ENCODE assay signal across 17 cellular contexts in genomic region chr3:171807129-171807675, GRCh38. TPM values are rescaled to one million over a fixed set of nuclear protein-coding genes. Genes with fewer than 3 reads are reported as not detected.
DNase-seq lines count a peak whose midpoint lies in the region; ATAC-seq and TF ChIP-seq lines count a peak whose summit lies in the region.
"Had no signal": no experiment of that assay in that cellular context is flagged by ENCODE, and none has a peak within 500 bp of the region (broad histone marks: within the 10 kb centered on the region; RNA-seq: fewer than 3 reads in every experiment).

No MANE protein-coding gene starts in this region.

- H2AFZ ChIP-seq in mammary epithelial cell (ENCODE audit: low read depth, low read length), result no peak overlapping the region

- no peak overlapping the region for H3K9ac ChIP-seq in mammary epithelial cell (ENCODE audit: insufficient read depth, low read length)

- no peaks in the 10 kb centered on the region for H3K36me3 Mint-ChIP-seq in mesothelial cell of epicardium
- H3K36me3 Mint-ChIP-seq: activated CD4-positive, alpha-beta memory T cell treated with anti-CD3 and anti-CD28 coated beads for 36 hours had no signal

- in situ Hi-C loops in mammary epithelial cell (cut with MboI; ENCODE audit: low sequenced_read_pairs in 2 of 2) (no loop called here), transverse colon (cut with MboI; ENCODE audit: low pct_ligation_motif_present in 1 of 4, low pct_unique_long_range_greater_than_20kb in 1 of 4, low sequenced_read_pairs in 3 of 4) (no loop called here)

- no peak for TF ChIP-seq CTCF in heart left ventricle (IDR thresholded peaks at IDR 0.05)
- TF ChIP-seq CTCF in mammary epithelial cell (conservative IDR thresholded peaks at IDR 0.05 in 1 of 2, IDR thresholded peaks at IDR 0.05 in 1 of 2; ENCODE audit: extremely low read depth in 1 of 2, insufficient read depth in 1 of 2, low read depth in 1 of 2, low read length in 2 of 2), result no peak
- no peak for TF ChIP-seq CTCF in mesothelial cell of epicardium (IDR thresholded peaks at IDR 0.05; ENCODE audit: unreplicated experiment)
- no peak for TF ChIP-seq CTCF in transverse colon (IDR thresholded peaks at IDR 0.05)

- CTCF ChIA-PET in mammary epithelial cell (lab: Charles Lee; ENCODE audit: low non-redundant PET), result no interaction called here

- no TSS peak for BruUV-seq in mammary epithelial cell (replicated peaks; lab: Mats Ljungman, UMichigan)

- no peak overlapping the region for H3K4me3 Mint-ChIP-seq in mesothelial cell of epicardium
- H3K4me3 Mint-ChIP-seq: activated CD4-positive, alpha-beta memory T cell treated with anti-CD3 and anti-CD28 coated beads for 36 hours; stimulated activated naive CD8-positive, alpha-beta T cell treated with anti-CD3 and anti-CD28 coated beads, Interleukin-15, Interleukin-2, amounts not matched to agents 100 ng/mL and 50 ng/mL, for 24 hours had no signal

- no peaks in the 10 kb centered on the region for H3K36me3 ChIP-seq in heart left ventricle
- no peaks in the 10 kb centered on the region for H3K36me3 ChIP-seq in mammary epithelial cell (ENCODE audit: insufficient read depth, low read length)
- no peaks in the 10 kb centered on the region for H3K36me3 ChIP-seq in transverse colon

- no peaks in the 10 kb centered on the region for H3K9me3 Mint-ChIP-seq in mesothelial cell of epicardium
- H3K9me3 Mint-ChIP-seq: activated CD4-positive, alpha-beta memory T cell treated with anti-CD3 and anti-CD28 coated beads for 36 hours; stimulated activated naive CD8-positive, alpha-beta T cell treated with anti-CD3 and anti-CD28 coated beads, Interleukin-15, Interleukin-2, amounts not matched to agents 100 ng/mL and 50 ng/mL, for 24 hours had no signal

- H4K20me1 ChIP-seq in mammary epithelial cell (ENCODE audit: insufficient read depth, low read length), result no peaks in the 10 kb centered on the region

- peak overlapping the region in 8 of 12 donors; percentile 10 to 85 (median 68) for H3K27ac ChIP-seq in heart left ventricle
- peak overlapping the region; percentile 70 for H3K27ac ChIP-seq in mammary epithelial cell (ENCODE audit: insufficient read depth, low read depth, low read length)
- H3K27ac ChIP-seq in transverse colon, result peak overlapping the region; percentile 69 to 80 (median 78)

- dilution Hi-C loops in mammary epithelial cell (cut with HindIII; ENCODE audit: low sequenced_read_pairs), result no loop called here

- H3K27ac Mint-ChIP-seq in mesothelial cell of epicardium, result peak overlapping the region; percentile 57
- H3K27ac Mint-ChIP-seq: activated CD4-positive, alpha-beta memory T cell treated with anti-CD3 and anti-CD28 coated beads for 36 hours; stimulated activated naive CD8-positive, alpha-beta T cell treated with anti-CD3 and anti-CD28 coated beads, Interleukin-15, Interleukin-2, amounts not matched to agents 100 ng/mL and 50 ng/mL, for 24 hours had no signal

- TF ChIP-seq POLR2A in heart left ventricle (IDR thresholded peaks at IDR 0.05) (no peak), transverse colon (IDR thresholded peaks at IDR 0.05) (no peak)

- WGBS in heart left ventricle, 4 donors, result 94 to 97% (median 95%) methylated on average over 7 of the region's 7 CpGs
- 96% methylated on average over 7 of the region's 7 CpGs for WGBS in mammary epithelial cell (ENCODE audit: low coverage, missing lambda C conversion rate)
- WGBS in transverse colon (ENCODE audit: low coverage in 1 of 2), 2 donors, result 86 to 94% methylated on average over 4 to 7 of the region's 7 CpGs

- H3K4me2 ChIP-seq in mammary epithelial cell (ENCODE audit: insufficient read depth, low read depth, low read length), result no peak overlapping the region

- H3K27me3 Mint-ChIP-seq in mesothelial cell of epicardium (ENCODE audit: low read depth), result no peaks in the 10 kb centered on the region

- intact Hi-C loops in heart left ventricle (cut with DNase I) (no loop called here), left ventricle myocardium superior (cut with micrococcal nuclease) (no loop called here), mammary epithelial cell (cut with micrococcal nuclease) (no loop called here), transverse colon (cut with DNase I; ENCODE audit: low total_unique reads) (no loop called here)

- peaks cover 38% of the 10 kb centered on the region for H3K79me2 ChIP-seq in mammary epithelial cell (ENCODE audit: insufficient read depth, low read length)

- DNase-seq in heart left ventricle (no peak), left ventricle myocardium superior (no peak), mammary epithelial cell (no peak), mesothelial cell of epicardium (ENCODE audit: low spot score in 2 of 2, unreplicated experiment in 2 of 2) (no peak), transverse colon (no peak), SW480 (ENCODE audit: low spot score) (no peak), NCI-H510A treated with DMSO at 0.1 percent for 48 hours (lab: John Stamatoyannopoulos, UW) (no peak)
- DNase-seq: activated CD4-positive, alpha-beta memory T cell treated with anti-CD3 and anti-CD28 coated beads for 36 hours; NCI-H1436 treated with DMSO at 0.1 percent for 48 hours; NCI-H345 had no signal

- H3K27me3 ChIP-seq in heart left ventricle, result no peaks in the 10 kb centered on the region
- no peaks in the 10 kb centered on the region for H3K27me3 ChIP-seq in mammary epithelial cell (ENCODE audit: insufficient read depth, low read length)
- H3K27me3 ChIP-seq in transverse colon, result no peaks in the 10 kb centered on the region

- ATAC-seq in heart left ventricle, result no peak
- ATAC-seq in left ventricle myocardium superior, result no peak
- no peak for ATAC-seq in SK-N-SH treated with all-trans-retinoic acid at 6 μM for 48 hours

- no peak for TF ChIP-seq EP300 in transverse colon (IDR thresholded peaks at IDR 0.05; ENCODE audit: low read depth)

- H3K9me3 ChIP-seq in heart left ventricle (no peaks in the 10 kb centered on the region), mammary epithelial cell (replicated peaks; ENCODE audit: insufficient read depth, low read length) (no peaks in the 10 kb centered on the region), transverse colon (no peaks in the 10 kb centered on the region)

- H3K4me1 ChIP-seq in heart left ventricle (peaks cover 5 to 61% (median 40%) of the 10 kb centered on the region in 12 donors), mammary epithelial cell (ENCODE audit: insufficient read depth, low read length) (peaks cover 43% of the 10 kb centered on the region), transverse colon (peaks cover 27 to 64% (median 32%) of the 10 kb centered on the region in 4 donors)

- H3K4me1 Mint-ChIP-seq in mesothelial cell of epicardium, result peaks cover 48% of the 10 kb centered on the region

- H3K4me3 ChIP-seq in heart left ventricle (no peak overlapping the region), mammary epithelial cell (replicated peaks in 1 of 3; ENCODE audit: insufficient read depth in 1 of 3, low read depth in 2 of 3, low read length in 3 of 3) (no peak overlapping the region), transverse colon (no peak overlapping the region)
- H3K4me3 ChIP-seq: coronary artery had no signal

TF ChIP-seq in SK-N-SH treated with all-trans-retinoic acid at 6 μM for 48 hours, 23 proteins besides CTCF, POLR2A, EP300 and RAD21:
- TF ChIP-seq ZFP3 (CRISPR knock-in tag; IDR thresholded peaks at IDR 0.05) (no peak), ARNTL (CRISPR knock-in tag; IDR thresholded peaks at IDR 0.05; ENCODE audit: borderline replicate concordance, low read depth) (no peak), BACH2 (CRISPR knock-in tag; IDR thresholded peaks at IDR 0.05; ENCODE audit: borderline replicate concordance) (no peak), TSHZ2 (CRISPR knock-in tag; IDR thresholded peaks at IDR 0.05) (no peak), PPARA (CRISPR knock-in tag; IDR thresholded peaks at IDR 0.05; ENCODE audit: borderline replicate concordance) (no peak), RARB (CRISPR knock-in tag; IDR thresholded peaks at IDR 0.05) (no peak), TOX (CRISPR knock-in tag; IDR thresholded peaks at IDR 0.05; ENCODE audit: borderline replicate concordance) (no peak), ISL1 (CRISPR knock-in tag; IDR thresholded peaks at IDR 0.05) (no peak), SNAI2 (CRISPR knock-in tag; IDR thresholded peaks at IDR 0.05) (no peak)
TF ChIP-seq in SK-N-SH treated with all-trans-retinoic acid at 6 μM for 48 hours: peak in this region for 0.

RNA-seq across cellular contexts. Expression of gene PLD1, which starts 3.1 kb away (rescaled TPM):
- total RNA-seq in heart left ventricle (100 to 1,000 TPM in 1 of 9 donors, 10 to 100 TPM in 8; 44.5 to 106 (median 61.4) TPM), left ventricle myocardium superior (75.1 TPM), mammary epithelial cell (10 to 100 TPM; 13.9 to 19.0 TPM), mesothelial cell of epicardium (28.2 to 29.1 TPM (median 28.5 TPM) in 3 replicates), transverse colon (10 to 100 TPM; 52.1 to 88.3 (median 77.4) TPM)
- polyA plus RNA-seq in heart left ventricle (10 to 100 TPM; 12.3 to 33.2 TPM), mammary epithelial cell (7.5 TPM)
- polyA minus RNA-seq in mammary epithelial cell, result 16.3 TPM

RNA-seq across cellular contexts. Expression of gene TMEM212, which starts 35.9 kb away (rescaled TPM):
- total RNA-seq in heart left ventricle (not detected), left ventricle myocardium superior (not detected), mammary epithelial cell (not detected), mesothelial cell of epicardium (not detected in 3 replicates), transverse colon (not detected)
- polyA plus RNA-seq in heart left ventricle (not detected), mammary epithelial cell (not detected)
- not detected for polyA minus RNA-seq in mammary epithelial cell
- total RNA-seq: A172; activated CD4-positive, alpha-beta memory T cell treated with anti-CD3 and anti-CD28 coated beads for 36 hours; lower leg skin; skeletal muscle tissue had no signal
- polyA plus RNA-seq: neural cell had no signal
